In the genomic region with DNA sequence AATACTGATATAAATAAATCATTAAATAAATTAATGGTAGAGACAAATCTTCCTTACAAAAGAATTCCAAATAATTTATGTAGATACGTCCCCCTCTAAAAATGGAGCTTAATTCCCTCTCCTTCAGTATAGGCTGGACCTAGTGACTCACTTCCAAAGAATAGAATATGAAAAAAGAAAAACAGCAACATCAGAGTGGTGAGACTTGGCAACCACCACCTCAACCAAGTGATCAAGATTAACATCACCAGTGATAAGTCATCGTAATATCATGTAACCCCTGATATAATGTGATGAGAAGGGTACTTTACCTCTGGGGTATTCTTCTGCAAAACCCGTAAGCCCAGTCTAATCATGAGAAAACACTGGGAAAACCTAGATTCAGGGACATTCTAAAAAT, we compare ENCODE assay signal across 19 cellular contexts. TPM values are rescaled to one million over a fixed set of nuclear protein-coding genes. Genes with fewer than 3 reads are reported as not detected.
DNase-seq lines count a peak whose midpoint lies in the region; ATAC-seq, FAIRE-seq and TF ChIP-seq lines count a peak whose summit lies in the region.
"Had no signal": no experiment of that assay in that cellular context is flagged by ENCODE, and none has a peak within 500 bp of the region (broad histone marks: within the 10 kb centered on the region; RNA-seq: fewer than 3 reads in every experiment).

No MANE protein-coding gene starts in this region.

- dilution Hi-C loops in IMR-90 (cut with HindIII; ENCODE audit: low sequenced_read_pairs, unreplicated experiment): no loop called here

- H3K36me3 Mint-ChIP-seq in activated CD8-positive, alpha-beta T cell treated with anti-CD3 and anti-CD28 coated beads for 36 hours (ENCODE audit: low read depth): peaks cover 4% of the 10 kb centered on the region
- peaks cover 19% of the 10 kb centered on the region for H3K36me3 Mint-ChIP-seq in activated CD8-positive, alpha-beta T cell treated with anti-CD3 and anti-CD28 coated beads, Interleukin-2, amount 10 ng/mL, durations not matched to agents 7 days and 5 days (ENCODE audit: low read depth)
- H3K36me3 Mint-ChIP-seq: natural killer cell treated with Interleukin-12 subunit alpha and Interleukin-12 subunit beta and Interleukin-15 and Interleukin-18, amount 100 ng/mL, for 72 hours had no signal

- H4K5ac ChIP-seq in IMR-90 (ENCODE audit: low read depth, low read length): no peak overlapping the region

- no peak overlapping the region for H3K4ac ChIP-seq in IMR-90 (ENCODE audit: low read depth, low read length)

- CTCF ChIA-PET in activated CD8-positive, alpha-beta T cell treated with anti-CD3 and anti-CD28 coated beads for 36 hours (lab: Charles Lee): interaction anchor here (1.1 kb wide), 1 partner anchor 9 kb away, joined by 3 read pairs; no protein-coding TSS in a partner anchor
- CTCF ChIA-PET in activated CD8-positive, alpha-beta T cell treated with anti-CD3 and anti-CD28 coated beads, Interleukin-2, amount 10 ng/mL, durations not matched to agents 7 days and 5 days (lab: Charles Lee): no interaction called here
- CTCF ChIA-PET in IMR-90 (lab: Yijun Ruan, JAX): no interaction called here

- no peak for FAIRE-seq in small intestine (lab: Jason Lieb, UNC)

- DNase-seq in activated CD8-positive, alpha-beta T cell treated with anti-CD3 and anti-CD28 coated beads for 36 hours: peak; percentile 9
- DNase-seq in activated CD8-positive, alpha-beta T cell treated with anti-CD3 and anti-CD28 coated beads, Interleukin-2, amount 10 ng/mL, durations not matched to agents 7 days and 5 days: no peak
- DNase-seq in IMR-90 (peak; percentile 39), brain microvascular endothelial cell (peak; percentile 72), smooth muscle cell (lab: John Stamatoyannopoulos, UW; ENCODE audit: unreplicated experiment) (no peak), DMS53 (lab: John Stamatoyannopoulos, UW) (no peak), NCI-H526 treated with DMSO at 0.1 percent for 48 hours (lab: John Stamatoyannopoulos, UW) (no peak), small intestine (no peak)
- DNase-seq: activated B cell treated with CpG ODN at 0.5 μM for 24 hours, kidney glomerular epithelial cell, mesendoderm, NCI-H2107, NCI-H524 treated with DMSO at 0.1 percent for 48 hours, psoas muscle, SIG-M5, spleen, thyroid gland had no signal

- TF ChIP-seq CTCF in activated CD8-positive, alpha-beta T cell treated with anti-CD3 and anti-CD28 coated beads for 36 hours (IDR thresholded peaks at IDR 0.05): no peak
- no peak for TF ChIP-seq CTCF in IMR-90 (conservative IDR thresholded peaks at IDR 0.05; ENCODE audit: low read depth, low read length)
- TF ChIP-seq CTCF in brain microvascular endothelial cell (IDR thresholded peaks at IDR 0.05; ENCODE audit: low read depth, low read length, missing control alignments): no peak
- TF ChIP-seq CTCF in smooth muscle cell (IDR thresholded peaks at IDR 0.05; ENCODE audit: borderline replicate concordance, insufficient read depth, poor library complexity, severe bottlenecking): no peak

- H2BK20ac ChIP-seq in IMR-90 (ENCODE audit: low read depth, low read length): no peak overlapping the region

- H3K56ac ChIP-seq in IMR-90 (ENCODE audit: extremely low read depth, insufficient read depth, low read length): no peak overlapping the region

- H3K79me1 ChIP-seq in IMR-90 (ENCODE audit: low read depth in 1 of 2, low read length in 2 of 2): peaks cover 18 to 36% of the 10 kb centered on the region in 2 experiments

- no peaks in the 10 kb centered on the region for H3K27me3 Mint-ChIP-seq in activated CD8-positive, alpha-beta T cell treated with anti-CD3 and anti-CD28 coated beads for 36 hours
- no peaks in the 10 kb centered on the region for H3K27me3 Mint-ChIP-seq in activated CD8-positive, alpha-beta T cell treated with anti-CD3 and anti-CD28 coated beads, Interleukin-2, amount 10 ng/mL, durations not matched to agents 7 days and 5 days (ENCODE audit: low read depth)
- H3K27me3 Mint-ChIP-seq: activated B cell treated with CpG ODN at 0.5 μM for 24 hours; natural killer cell treated with Interleukin-12 subunit alpha and Interleukin-12 subunit beta and Interleukin-15 and Interleukin-18, amount 100 ng/mL, for 72 hours had no signal

- H3K4me2 ChIP-seq in IMR-90 (ENCODE audit: low read depth, low read length) (no peak overlapping the region), smooth muscle cell (no peak overlapping the region)

- no peak overlapping the region for H4K8ac ChIP-seq in IMR-90 (ENCODE audit: low read depth in 2 of 2, low read length in 2 of 2)

- no peak overlapping the region for H2BK15ac ChIP-seq in IMR-90 (ENCODE audit: low read depth, low read length)

- no peak for TF ChIP-seq RAD21 in IMR-90 (IDR thresholded peaks at IDR 0.05; ENCODE audit: low read length)

- no peaks in the 10 kb centered on the region for H3K27me3 ChIP-seq in IMR-90 (ENCODE audit: control insufficient read depth, insufficient read depth, low read length)
- H3K27me3 ChIP-seq in brain microvascular endothelial cell (replicated peaks): no peaks in the 10 kb centered on the region
- no peaks in the 10 kb centered on the region for H3K27me3 ChIP-seq in smooth muscle cell (ENCODE audit: low read depth)
- H3K27me3 ChIP-seq in small intestine (ENCODE audit: control insufficient read depth in 2 of 2, insufficient read depth in 2 of 2, low read length in 2 of 2): no peaks in the 10 kb centered on the region
- H3K27me3 ChIP-seq: spleen, thyroid gland had no signal

- H3K4me3 ChIP-seq in IMR-90 (ENCODE audit: insufficient read depth, low read depth, low read length) (no peak overlapping the region), brain microvascular endothelial cell (ENCODE audit: low read depth, low read length) (no peak overlapping the region), smooth muscle cell (no peak overlapping the region), small intestine (ENCODE audit: low read depth in 1 of 2, low read length in 2 of 2) (no peak overlapping the region)
- H3K4me3 ChIP-seq: psoas muscle, spleen, thyroid gland had no signal

- H3K27ac ChIP-seq in IMR-90 (ENCODE audit: insufficient read depth, low read length): no peak overlapping the region
- H3K27ac ChIP-seq in brain microvascular endothelial cell: peak overlapping the region; percentile 57
- H3K27ac ChIP-seq in smooth muscle cell (ENCODE audit: low read depth): peak overlapping the region; percentile 47
- H3K27ac ChIP-seq in small intestine (ENCODE audit: low read depth in 1 of 2, low read length in 1 of 2): no peak overlapping the region
- H3K27ac ChIP-seq: C4-2B, psoas muscle, spleen, thyroid gland had no signal

- H3K4me1 ChIP-seq in IMR-90 (ENCODE audit: control insufficient read depth, insufficient read depth, low read length) (peaks cover 2% of the 10 kb centered on the region; the same call in 1 of the 2 replicates), smooth muscle cell (ENCODE audit: low read depth) (peaks cover 14% of the 10 kb centered on the region), small intestine (ENCODE audit: control insufficient read depth in 2 of 2, insufficient read depth in 1 of 2, low read depth in 1 of 2, low read length in 1 of 2) (no peaks in the 10 kb centered on the region)

- H3K9me1 ChIP-seq in IMR-90 (ENCODE audit: insufficient read depth, low read length): peaks cover 2% of the 10 kb centered on the region; the same call in 1 of the 2 replicates

- no peaks in the 10 kb centered on the region for H3K9me3 ChIP-seq in IMR-90 (ENCODE audit: control insufficient read depth, insufficient read depth, low read length)
- no peaks in the 10 kb centered on the region for H3K9me3 ChIP-seq in smooth muscle cell (replicated peaks; ENCODE audit: low read depth)
- H3K9me3 ChIP-seq in small intestine (ENCODE audit: control insufficient read depth, low read depth): no peaks in the 10 kb centered on the region
- H3K9me3 ChIP-seq: psoas muscle, spleen, thyroid gland had no signal

- POLR2A ChIA-PET in activated CD8-positive, alpha-beta T cell treated with anti-CD3 and anti-CD28 coated beads for 36 hours (lab: Charles Lee): interaction anchor here (0.8 to 1.0 kb wide), 3 partner anchors 12 to 98 kb away, joined by 3 read pairs; a partner anchor contains a TSS
- POLR2A ChIA-PET in activated CD8-positive, alpha-beta T cell treated with anti-CD3 and anti-CD28 coated beads, Interleukin-2, amount 10 ng/mL, durations not matched to agents 7 days and 5 days (lab: Charles Lee): no interaction called here
- POLR2A ChIA-PET in IMR-90 (lab: Charles Lee; ENCODE audit: unreplicated experiment): no interaction called here

- H2AFZ ChIP-seq in IMR-90 (replicated peaks; ENCODE audit: low read length, poor library complexity) (no peak overlapping the region), smooth muscle cell (ENCODE audit: low read depth) (no peak overlapping the region)

- no peak overlapping the region for H3K14ac ChIP-seq in IMR-90 (replicated peaks; ENCODE audit: low read depth, low read length)

- H3K18ac ChIP-seq in IMR-90 (ENCODE audit: low read depth, low read length): no peak overlapping the region

- ATAC-seq in activated CD8-positive, alpha-beta T cell treated with anti-CD3 and anti-CD28 coated beads for 36 hours: peak; percentile 42
- ATAC-seq in activated CD8-positive, alpha-beta T cell treated with anti-CD3 and anti-CD28 coated beads, Interleukin-2, amount 10 ng/mL, durations not matched to agents 7 days and 5 days: no peak
- no peak for ATAC-seq in IMR-90 (ENCODE audit: low read depth)

- no peak overlapping the region for H3K4me3 Mint-ChIP-seq in activated CD8-positive, alpha-beta T cell treated with anti-CD3 and anti-CD28 coated beads for 36 hours
- no peak overlapping the region for H3K4me3 Mint-ChIP-seq in activated CD8-positive, alpha-beta T cell treated with anti-CD3 and anti-CD28 coated beads, Interleukin-2, amount 10 ng/mL, durations not matched to agents 7 days and 5 days
- H3K4me3 Mint-ChIP-seq: activated B cell treated with CpG ODN at 0.5 μM for 24 hours had no signal

- H3K79me2 ChIP-seq in smooth muscle cell (ENCODE audit: low read depth): peaks cover 99% of the 10 kb centered on the region

- peaks cover 23% of the 10 kb centered on the region; the same call in 1 of the 2 replicates for H4K20me1 ChIP-seq in IMR-90 (ENCODE audit: insufficient read depth, low read length)
- peaks cover 100% of the 10 kb centered on the region for H4K20me1 ChIP-seq in smooth muscle cell (ENCODE audit: low read depth)

- no peak overlapping the region for H2BK120ac ChIP-seq in IMR-90 (ENCODE audit: low read depth, low read length)

- in situ Hi-C loops in IMR-90 (cut with MboI; ENCODE audit: low sequenced_read_pairs): no loop called here
- in situ Hi-C loops in brain microvascular endothelial cell (cut with HindIII; ENCODE audit: low pct_ligation_motif_present, low sequenced_read_pairs): no loop called here

- no CpG with 5 or more reads among the region's 3 CpGs for WGBS in IMR-90 (ENCODE audit: extremely low coverage in 2 of 2, insufficient read length in 1 of 2), 2 experiments
- WGBS in smooth muscle cell (ENCODE audit: low lambda C conversion rate): 95% methylated on average over 3 of the region's 3 CpGs
- 75 to 92% (median 89%) methylated on average over 3 of the region's 3 CpGs for WGBS in small intestine, 3 donors

- no peak overlapping the region for H2BK5ac ChIP-seq in IMR-90 (ENCODE audit: low read depth, low read length, poor library complexity, severe bottlenecking)

- BruUV-seq in IMR-90 (replicated peaks; lab: Mats Ljungman, UMichigan): no TSS peak

- H4K91ac ChIP-seq in IMR-90 (ENCODE audit: insufficient read depth, low read depth, low read length): no peak overlapping the region

- no peak overlapping the region for H3K23ac ChIP-seq in IMR-90 (ENCODE audit: low read depth, low read length)

- TF ChIP-seq POLR2A in IMR-90 (IDR thresholded peaks at IDR 0.05; ENCODE audit: low read depth, low read length): no peak

- no peaks in the 10 kb centered on the region for H3K9me3 Mint-ChIP-seq in activated CD8-positive, alpha-beta T cell treated with anti-CD3 and anti-CD28 coated beads for 36 hours
- no peaks in the 10 kb centered on the region for H3K9me3 Mint-ChIP-seq in activated CD8-positive, alpha-beta T cell treated with anti-CD3 and anti-CD28 coated beads, Interleukin-2, amount 10 ng/mL, durations not matched to agents 7 days and 5 days (ENCODE audit: insufficient read depth)
- H3K9me3 Mint-ChIP-seq: activated B cell treated with CpG ODN at 0.5 μM for 24 hours; natural killer cell treated with Interleukin-12 subunit alpha and Interleukin-12 subunit beta and Interleukin-15 and Interleukin-18, amount 100 ng/mL, for 72 hours had no signal

- no peak overlapping the region for H3K27ac Mint-ChIP-seq in activated CD8-positive, alpha-beta T cell treated with anti-CD3 and anti-CD28 coated beads for 36 hours
- no peak overlapping the region for H3K27ac Mint-ChIP-seq in activated CD8-positive, alpha-beta T cell treated with anti-CD3 and anti-CD28 coated beads, Interleukin-2, amount 10 ng/mL, durations not matched to agents 7 days and 5 days
- H3K27ac Mint-ChIP-seq: activated B cell treated with CpG ODN at 0.5 μM for 24 hours; natural killer cell treated with Interleukin-12 subunit alpha and Interleukin-12 subunit beta and Interleukin-15 and Interleukin-18, amount 100 ng/mL, for 72 hours had no signal

- H3K4me1 Mint-ChIP-seq in activated CD8-positive, alpha-beta T cell treated with anti-CD3 and anti-CD28 coated beads for 36 hours (ENCODE audit: low read depth): peaks cover 42% of the 10 kb centered on the region
- H3K4me1 Mint-ChIP-seq in activated CD8-positive, alpha-beta T cell treated with anti-CD3 and anti-CD28 coated beads, Interleukin-2, amount 10 ng/mL, durations not matched to agents 7 days and 5 days (ENCODE audit: low read depth): peaks cover 34% of the 10 kb centered on the region

- H3K9ac ChIP-seq in IMR-90 (ENCODE audit: low read depth, low read length) (no peak overlapping the region), smooth muscle cell (ENCODE audit: low read depth) (no peak overlapping the region)

- peaks cover 2% of the 10 kb centered on the region; the same call in 1 of the 2 replicates for H3K36me3 ChIP-seq in IMR-90 (ENCODE audit: control insufficient read depth, insufficient read depth, low read length)
- no peaks in the 10 kb centered on the region for H3K36me3 ChIP-seq in brain microvascular endothelial cell (replicated peaks)
- no peaks in the 10 kb centered on the region for H3K36me3 ChIP-seq in smooth muscle cell (ENCODE audit: low read depth)
- peaks cover 0 to 2% of the 10 kb centered on the region in 2 donors for H3K36me3 ChIP-seq in small intestine (ENCODE audit: control insufficient read depth in 2 of 2, insufficient read depth in 2 of 2, low read length in 2 of 2)
- H3K36me3 ChIP-seq: thyroid gland had no signal

- H3F3A ChIP-seq in smooth muscle cell (ENCODE audit: low read depth): no peaks in the 10 kb centered on the region

- no peak overlapping the region for H2AK9ac ChIP-seq in IMR-90 (replicated peaks; ENCODE audit: low read depth, low read length, poor library complexity)

- intact Hi-C loops in activated CD8-positive, alpha-beta T cell treated with anti-CD3 and anti-CD28 coated beads for 36 hours (cut with micrococcal nuclease): no loop called here
- intact Hi-C loops in IMR-90 (cut with micrococcal nuclease): no loop called here

- H2AK5ac ChIP-seq in IMR-90 (ENCODE audit: low read depth, low read length): no peak overlapping the region

RNA-seq across cellular contexts. Expression of a gene that starts 13.4 kb away (rescaled TPM):
- 10 to 100 TPM; 15.0 to 16.4 TPM for total RNA-seq in activated CD8-positive, alpha-beta T cell treated with anti-CD3 and anti-CD28 coated beads for 36 hours
- 10 to 100 TPM; 26.0 to 27.4 TPM for total RNA-seq in activated CD8-positive, alpha-beta T cell treated with anti-CD3 and anti-CD28 coated beads, Interleukin-2, amount 10 ng/mL, durations not matched to agents 7 days and 5 days
- 30.3 and 56.1 TPM in 2 replicates for total RNA-seq in IMR-90 (2012; rRNA removed)
- 9.1 and 13.3 TPM in 2 replicates for polyA plus RNA-seq in IMR-90 (2012; rRNA removed)
- polyA plus RNA-seq in IMR-90 (2012; cell fraction: cytosol; rRNA removed): 2.5 and 5.7 TPM in 2 replicates
- 12.7 and 48.1 TPM in 2 replicates for polyA plus RNA-seq in IMR-90 (2012; cell fraction: nucleus; rRNA removed; ENCODE audit: low replicate concordance)
- 68.5 and 84.8 TPM in 2 replicates for total RNA-seq in smooth muscle cell
- 41.9 and 51.1 TPM in 2 replicates for polyA plus RNA-seq in smooth muscle cell
- polyA plus RNA-seq in small intestine: 10 to 100 TPM; 17.3 to 28.9 (median 22.2) TPM

Comparison
In these comparisons a context has a peak if more than half of its experiments do, and no peak if none do; other contexts are left out.
1. DNase-seq: peak in activated CD8-positive, alpha-beta T cell treated with anti-CD3 and anti-CD28 coated beads for 36 hours (single experiment), IMR-90 (single experiment) and brain microvascular endothelial cell (single experiment); none in activated CD8-positive, alpha-beta T cell treated with anti-CD3 and anti-CD28 coated beads, Interleukin-2, amount 10 ng/mL, durations not matched to agents 7 days and 5 days (single experiment), smooth muscle cell (single experiment), DMS53 (single experiment), NCI-H526 treated with DMSO at 0.1 percent for 48 hours (single experiment) and small intestine (single experiment).
2. H3K27ac ChIP-seq: peak in brain microvascular endothelial cell (single experiment) and smooth muscle cell (single experiment); none in IMR-90 (single experiment) and small intestine (0 of 2).